In the genomic region with DNA sequence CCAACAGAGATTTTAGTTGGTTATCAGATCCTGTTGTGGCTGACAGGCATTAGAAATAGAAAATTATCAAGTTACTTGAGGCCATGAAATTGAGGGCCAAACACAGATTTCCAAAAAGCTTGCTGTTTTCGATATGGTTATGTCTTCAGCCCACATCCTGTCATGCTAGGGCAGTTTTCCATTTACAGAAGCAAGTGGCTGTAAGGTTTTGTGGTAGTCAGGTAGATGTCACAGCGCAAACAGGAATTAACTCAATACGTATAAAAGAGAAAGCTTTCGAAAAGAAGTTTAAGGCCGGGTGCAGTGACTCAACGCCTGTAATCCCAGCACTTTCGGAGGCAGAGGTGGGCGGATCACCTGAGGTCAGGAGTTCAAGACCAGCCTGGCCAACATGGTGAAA, we compare ENCODE assay signal across 20 cellular contexts.
"Had no signal": no experiment of that assay in that cellular context is flagged by ENCODE, and none has a peak within 500 bp of the region (broad histone marks: within the 10 kb centered on the region; RNA-seq: fewer than 3 reads in every experiment).

No MANE protein-coding gene starts in this region.

- H3K36me3 ChIP-seq: breast epithelium had no signal

- H3K4me1 ChIP-seq: breast epithelium had no signal

- H3K4me3 ChIP-seq: breast epithelium, coronary artery had no signal

- H3K27ac ChIP-seq: breast epithelium, coronary artery, VCaP had no signal

- H3K9me3 ChIP-seq: breast epithelium had no signal

- ATAC-seq: activated CD4-positive, alpha-beta T cell treated with anti-CD3 and anti-CD28 coated beads for 36 hours; activated CD8-positive, alpha-beta T cell treated with anti-CD3 and anti-CD28 coated beads for 36 hours; activated T-cell treated with anti-CD3 and anti-CD28 coated beads, Interleukin-2, amount 50 U/mL, for 72 hours had no signal

- DNase-seq: activated CD4-positive, alpha-beta T cell treated with anti-CD3 and anti-CD28 coated beads for 36 hours; activated CD4-positive, alpha-beta T cell treated with anti-CD3 and anti-CD28 coated beads, Interleukin-2, amount 50 U/mL, for 1 hour; activated CD4-positive, CD25-positive, alpha-beta regulatory T cell; activated CD8-positive, alpha-beta memory T cell treated with anti-CD3 and anti-CD28 coated beads, Interleukin-2, amount 50 U/mL, for 4 hours; activated CD8-positive, alpha-beta T cell treated with anti-CD3 and anti-CD28 coated beads for 36 hours; activated gamma-delta T cell treated with Interleukin-2 at 50 U/mL for 16 hours; activated naive CD4-positive, alpha-beta T cell treated with anti-CD3 and anti-CD28 coated beads, Interleukin-2, amount 10 ng/mL, durations not matched to agents 7 days and 5 days; activated naive CD8-positive, alpha-beta T cell treated with anti-CD3 and anti-CD28 coated beads for 36 hours; activated T-cell treated with anti-CD3 and anti-CD28 coated beads, Interleukin-2, amount 50 U/mL, for 72 hours; caudate nucleus; NCI-H1105 treated with DMSO at 0.1 percent for 48 hours; NCI-H1436 treated with DMSO at 0.1 percent for 48 hours; NCI-H187; NCI-H2081; NCI-H510A treated with DMSO at 0.1 percent for 48 hours; SIG-M5; T-helper 1 cell had no signal
